Comparison of ENCODE assay signal across 17 cellular contexts in genomic region chr3:48402907-48403306, GRCh38. TPM values are rescaled to one million over a fixed set of nuclear protein-coding genes. Genes with fewer than 3 reads are reported as not detected.
DNase-seq lines count a peak whose midpoint lies in the region; ATAC-seq and TF ChIP-seq lines count a peak whose summit lies in the region.
"Had no signal": no experiment of that assay in that cellular context is flagged by ENCODE, and none has a peak within 500 bp of the region (broad histone marks: within the 10 kb centered on the region; RNA-seq: fewer than 3 reads in every experiment).

No MANE protein-coding gene starts in this region.

- TF ChIP-seq EP300 in gastroesophageal sphincter (IDR thresholded peaks at IDR 0.05) (no peak), sigmoid colon (IDR thresholded peaks at IDR 0.05) (no peak)

- H3K36me3 Mint-ChIP-seq in activated naive CD8-positive, alpha-beta T cell treated with anti-CD3 and anti-CD28 coated beads for 36 hours = no peaks in the 10 kb centered on the region
- H3K36me3 Mint-ChIP-seq: activated naive CD8-positive, alpha-beta T cell had no signal

- ATAC-seq in left ventricle myocardium superior = no peak
- no peak for ATAC-seq in gastroesophageal sphincter
- no peak for ATAC-seq in HG03571 (IDR thresholded peaks at IDR 0.05; ENCODE audit: unreplicated experiment)
- ATAC-seq: K562 had no signal

- 38% methylated on average over 2 of the region's 3 CpGs; no CpG with 5 or more reads in 1 of the 2 donors for WGBS in gastroesophageal sphincter (ENCODE audit: low coverage in 1 of 2), 2 donors
- WGBS in sigmoid colon, 2 donors = 72 to 85% methylated on average over 3 of the region's 3 CpGs

- peaks cover 6% of the 10 kb centered on the region for H3K27me3 Mint-ChIP-seq in activated naive CD8-positive, alpha-beta T cell treated with anti-CD3 and anti-CD28 coated beads for 36 hours
- H3K27me3 Mint-ChIP-seq: activated naive CD8-positive, alpha-beta T cell had no signal

- H3K4me1 Mint-ChIP-seq in activated naive CD8-positive, alpha-beta T cell treated with anti-CD3 and anti-CD28 coated beads for 36 hours = no peaks in the 10 kb centered on the region

- H3K9me3 ChIP-seq in right atrium auricular region = no peaks in the 10 kb centered on the region
- no peaks in the 10 kb centered on the region for H3K9me3 ChIP-seq in gastroesophageal sphincter
- H3K9me3 ChIP-seq in sigmoid colon = no peaks in the 10 kb centered on the region
- H3K9me3 ChIP-seq in vagina = no peaks in the 10 kb centered on the region
- H3K9me3 ChIP-seq: pancreas had no signal

- no peak overlapping the region for H3K4me3 Mint-ChIP-seq in activated naive CD8-positive, alpha-beta T cell treated with anti-CD3 and anti-CD28 coated beads for 36 hours
- H3K4me3 Mint-ChIP-seq: activated naive CD8-positive, alpha-beta T cell had no signal

- TF ChIP-seq POLR2A in gastroesophageal sphincter (IDR thresholded peaks at IDR 0.05) (no peak), sigmoid colon (IDR thresholded peaks at IDR 0.05) (no peak), vagina (IDR thresholded peaks at IDR 0.05) (no peak)

- H3K36me3 ChIP-seq in right atrium auricular region = peaks cover 38% of the 10 kb centered on the region
- peaks cover 0 to 48% of the 10 kb centered on the region in 2 donors for H3K36me3 ChIP-seq in gastroesophageal sphincter
- H3K36me3 ChIP-seq in sigmoid colon = peaks cover 0 to 48% (median 26%) of the 10 kb centered on the region in 4 donors
- peaks cover 0 to 40% of the 10 kb centered on the region in 2 donors for H3K36me3 ChIP-seq in vagina

- H3K27me3 ChIP-seq in right atrium auricular region (no peaks in the 10 kb centered on the region), gastroesophageal sphincter (no peaks in the 10 kb centered on the region), sigmoid colon (no peaks in the 10 kb centered on the region), vagina (no peaks in the 10 kb centered on the region)
- H3K27me3 ChIP-seq: pancreas had no signal

- H3K9me3 Mint-ChIP-seq in activated naive CD8-positive, alpha-beta T cell treated with anti-CD3 and anti-CD28 coated beads for 36 hours = no peaks in the 10 kb centered on the region

- DNase-seq in right atrium auricular region (ENCODE audit: low spot score) (peak; percentile 49), left ventricle myocardium superior (no peak), sigmoid colon (no peak), vagina (ENCODE audit: extremely low spot score in 2 of 2) (no peak), SHP77 (lab: John Stamatoyannopoulos, UW) (no peak)
- DNase-seq in activated naive CD8-positive, alpha-beta T cell treated with anti-CD3 and anti-CD28 coated beads for 36 hours = no peak
- DNase-seq: activated CD4-positive, CD25-positive, alpha-beta regulatory T cell; GF-D8; GOT3; NCI-H1436 treated with DMSO at 0.1 percent for 48 hours; NCI-H446 treated with DMSO at 0.1 percent for 48 hours; SW 1271 had no signal

- TF ChIP-seq CTCF in right atrium auricular region (IDR thresholded peaks at IDR 0.05) (no peak), gastroesophageal sphincter (IDR thresholded peaks at IDR 0.05) (no peak), sigmoid colon (IDR thresholded peaks at IDR 0.05) (no peak), vagina (IDR thresholded peaks at IDR 0.05) (no peak)

- H3K27ac Mint-ChIP-seq in activated naive CD8-positive, alpha-beta T cell treated with anti-CD3 and anti-CD28 coated beads for 36 hours = no peak overlapping the region
- H3K27ac Mint-ChIP-seq: activated naive CD8-positive, alpha-beta T cell had no signal

- peaks cover 0 to 18% of the 10 kb centered on the region in 2 donors for H3K4me1 ChIP-seq in right atrium auricular region
- peaks cover 6 to 38% (median 15%) of the 10 kb centered on the region in 3 donors for H3K4me1 ChIP-seq in gastroesophageal sphincter
- peaks cover 0 to 28% (median 23%) of the 10 kb centered on the region in 4 donors for H3K4me1 ChIP-seq in sigmoid colon
- H3K4me1 ChIP-seq in vagina = peaks cover 12% of the 10 kb centered on the region

- H3K27ac ChIP-seq in right atrium auricular region (peak overlapping the region; percentile 67 to 76), gastroesophageal sphincter (peak overlapping the region; percentile 91 to 97 (median 92)), sigmoid colon (peak overlapping the region; percentile 88 to 96 (median 89)), vagina (peak overlapping the region; percentile 82)

- H3K4me3 ChIP-seq in right atrium auricular region = no peak overlapping the region
- no peak overlapping the region for H3K4me3 ChIP-seq in gastroesophageal sphincter
- H3K4me3 ChIP-seq in sigmoid colon = no peak overlapping the region
- no peak overlapping the region for H3K4me3 ChIP-seq in vagina
- H3K4me3 ChIP-seq: K562, pancreas had no signal

- intact Hi-C loops in left ventricle myocardium superior (cut with micrococcal nuclease) (no loop called here), sigmoid colon (cut with DNase I) (loop anchor here (2.0 to 5.0 kb wide), 2 partner anchors 26 to 154 kb away; partner anchors contain the start of gene PFKFB4), vagina (cut with DNase I) (loop anchor here (5.0 kb wide), 1 partner anchor 34 kb away; no protein-coding TSS in a partner anchor)

RNA-seq across cellular contexts. Expression of gene PLXNB1, which starts 27.0 kb away (rescaled TPM):
- total RNA-seq in right atrium auricular region (10 to 100 TPM; 69.4 to 73.0 TPM), left ventricle myocardium superior (50.8 TPM), gastroesophageal sphincter (100 to 1,000 TPM; 125 to 186 (median 147) TPM), sigmoid colon (100 to 1,000 TPM in 1 of 4 donors, 10 to 100 TPM in 3; 59.9 to 162 (median 79.7) TPM), vagina (257 TPM)
- 10 to 100 TPM; 10.2 to 88.0 (median 10.4) TPM for polyA plus RNA-seq in sigmoid colon
- total RNA-seq in activated naive CD8-positive, alpha-beta T cell treated with anti-CD3 and anti-CD28 coated beads for 36 hours = 1 to 10 TPM; 1.6 to 2.4 TPM

RNA-seq across cellular contexts. Expression of gene FBXW12, which starts 30.9 kb away (rescaled TPM):
- total RNA-seq in right atrium auricular region (not detected), left ventricle myocardium superior (not detected), gastroesophageal sphincter (not detected), sigmoid colon (not detected), vagina (not detected)
- not detected for polyA plus RNA-seq in sigmoid colon
- total RNA-seq in activated naive CD8-positive, alpha-beta T cell treated with anti-CD3 and anti-CD28 coated beads for 36 hours = not detected
- total RNA-seq: K562 had no signal

RNA-seq across cellular contexts. Expression of gene CCDC51, which starts 37.0 kb away (rescaled TPM):
- total RNA-seq in right atrium auricular region = 1 to 10 TPM; 8.4 to 9.2 TPM
- total RNA-seq in left ventricle myocardium superior = 13.3 TPM
- 10 to 100 TPM; 10.2 to 32.6 (median 26.3) TPM for total RNA-seq in gastroesophageal sphincter
- total RNA-seq in sigmoid colon = 10 to 100 TPM in 3 of 4 donors, 1 to 10 TPM in 1; 9.4 to 22.5 (median 13.1) TPM
- 10 to 100 TPM; 12.7 to 21.6 (median 18.6) TPM for polyA plus RNA-seq in sigmoid colon
- total RNA-seq in vagina = 11.5 TPM
- 10 to 100 TPM; 28.2 to 29.5 TPM for total RNA-seq in activated naive CD8-positive, alpha-beta T cell treated with anti-CD3 and anti-CD28 coated beads for 36 hours

RNA-seq across cellular contexts. Expression of gene TMA7, which starts 37.1 kb away (rescaled TPM):
- total RNA-seq in right atrium auricular region = 100 to 1,000 TPM; 194 to 286 TPM
- total RNA-seq in left ventricle myocardium superior = 262 TPM
- total RNA-seq in gastroesophageal sphincter = 100 to 1,000 TPM; 200 to 329 (median 260) TPM
- total RNA-seq in sigmoid colon = 100 to 1,000 TPM; 146 to 352 (median 244) TPM
- polyA plus RNA-seq in sigmoid colon = 100 to 1,000 TPM; 419 to 762 (median 624) TPM
- 251 TPM for total RNA-seq in vagina
- 100 to 1,000 TPM; 398 to 421 TPM for total RNA-seq in activated naive CD8-positive, alpha-beta T cell treated with anti-CD3 and anti-CD28 coated beads for 36 hours

RNA-seq across cellular contexts. Expression of gene ATRIP, which starts 43.6 kb away (rescaled TPM):
- total RNA-seq in right atrium auricular region = 1 to 10 TPM; 2.0 to 3.1 TPM
- total RNA-seq in left ventricle myocardium superior = 4.9 TPM
- total RNA-seq in gastroesophageal sphincter = 1 to 10 TPM; 3.0 to 6.8 (median 5.2) TPM
- 1 to 10 TPM; 3.4 to 9.4 (median 5.2) TPM for total RNA-seq in sigmoid colon
- 1 to 10 TPM; 1.8 to 6.2 (median 2.4) TPM for polyA plus RNA-seq in sigmoid colon
- total RNA-seq in vagina = 13.8 TPM
- 10 to 100 TPM; 17.3 to 17.9 TPM for total RNA-seq in activated naive CD8-positive, alpha-beta T cell treated with anti-CD3 and anti-CD28 coated beads for 36 hours

Comparison
In these comparisons a context has a peak if more than half of its experiments do, and no peak if none do; other contexts are left out.
1. RNA of gene PLXNB1, which starts 27.0 kb away (total RNA-seq): 257 TPM in vagina (single experiment), 125 to 186 TPM in gastroesophageal sphincter, 59.9 to 162 TPM in sigmoid colon, 69.4 to 73.0 TPM in right atrium auricular region and 50.8 TPM in left ventricle myocardium superior (single experiment); 1.6 to 2.4 TPM in activated naive CD8-positive, alpha-beta T cell treated with anti-CD3 and anti-CD28 coated beads for 36 hours; every median in the first group is over 10 times any median in the second.
2. Peak in every context shown above with its lines, with median percentiles within 50 percentile points of each other: H3K27ac ChIP-seq.